ENCODE assay signal across 11 cellular contexts in the genomic region with DNA sequence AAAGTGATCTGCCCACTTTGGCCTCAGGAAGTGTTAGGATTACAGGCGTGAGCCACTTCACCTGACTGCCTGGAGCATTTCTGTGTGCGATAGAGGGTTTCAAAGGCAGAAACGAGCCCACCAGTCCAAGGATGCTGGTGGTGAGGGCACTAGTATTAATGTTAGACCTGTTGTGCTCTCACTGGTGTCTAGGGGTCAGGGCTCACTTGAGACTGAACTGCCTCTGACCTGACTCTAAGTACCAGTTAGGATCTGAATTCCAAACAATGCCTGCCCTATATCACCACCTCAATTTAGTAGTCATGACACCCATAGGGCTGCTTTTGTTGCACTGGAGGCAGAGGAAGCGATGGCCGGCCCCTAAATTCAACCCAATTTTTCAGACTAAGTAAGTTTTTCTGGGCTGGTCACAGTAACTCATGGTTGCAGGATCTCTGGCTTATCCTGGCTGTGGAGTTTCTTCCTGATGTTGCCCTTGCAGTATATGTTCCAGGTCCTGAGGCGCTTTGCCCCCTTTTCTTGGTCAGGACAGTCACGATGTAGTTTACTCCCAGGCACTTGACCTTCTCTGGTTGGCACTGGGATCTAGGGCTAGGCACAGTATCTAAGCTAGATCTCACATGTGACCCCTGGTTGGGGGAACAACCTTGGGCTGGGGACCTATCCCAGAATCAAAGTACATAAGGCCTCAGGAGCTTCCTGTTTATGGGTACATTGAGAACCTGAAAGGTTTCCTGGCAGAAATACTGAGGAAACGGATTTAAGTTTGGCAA. TPM values are rescaled to one million over a fixed set of nuclear protein-coding genes. Genes with fewer than 3 reads are reported as not detected.
A peak's percentile ranks its signal among the peaks of the same experiment; 100 is the strongest.
DNase-seq lines count a peak whose midpoint lies in the region; ATAC-seq and TF ChIP-seq lines count a peak whose summit lies in the region.
"Had no signal": no experiment of that assay in that cellular context is flagged by ENCODE, and none has a peak within 500 bp of the region (broad histone marks: within the 10 kb centered on the region; RNA-seq: fewer than 3 reads in every experiment).

No MANE protein-coding gene starts in this region.

- no peaks in the 10 kb centered on the region for H3K9me3 Mint-ChIP-seq in activated CD4-positive, alpha-beta T cell treated with anti-CD3 and anti-CD28 coated beads, Interleukin-2, amount 10 ng/mL, durations not matched to agents 7 days and 5 days
- H3K9me3 Mint-ChIP-seq in effector memory CD8-positive, alpha-beta T cell: no peaks in the 10 kb centered on the region

- no peaks in the 10 kb centered on the region for H3K27me3 Mint-ChIP-seq in activated CD4-positive, alpha-beta T cell treated with anti-CD3 and anti-CD28 coated beads, Interleukin-2, amount 10 ng/mL, durations not matched to agents 7 days and 5 days
- H3K27me3 Mint-ChIP-seq in effector memory CD8-positive, alpha-beta T cell: no peaks in the 10 kb centered on the region

- no peak for TF ChIP-seq CTCF in LNCaP clone FGC (IDR thresholded peaks at IDR 0.05; ENCODE audit: control insufficient read depth, extremely low read depth, insufficient read depth)
- no peak for TF ChIP-seq CTCF in gastrocnemius medialis (IDR thresholded peaks at IDR 0.05 in 4 of 5, conservative IDR thresholded peaks at IDR 0.05 in 1 of 5)

- no peaks in the 10 kb centered on the region for H3K27me3 ChIP-seq in gastrocnemius medialis

- intact Hi-C loops in gastrocnemius medialis (cut with DNase I; ENCODE audit: low total_unique reads): no loop called here

- H3K4me1 Mint-ChIP-seq in activated CD4-positive, alpha-beta T cell treated with anti-CD3 and anti-CD28 coated beads, Interleukin-2, amount 10 ng/mL, durations not matched to agents 7 days and 5 days: no peaks in the 10 kb centered on the region
- H3K4me1 Mint-ChIP-seq in effector memory CD8-positive, alpha-beta T cell (ENCODE audit: low read depth in 2 of 2): peaks cover 0 to 3% of the 10 kb centered on the region in 2 donors

- ATAC-seq in effector memory CD8-positive, alpha-beta T cell (replicated peaks): no peak
- ATAC-seq in gastrocnemius medialis (peak; percentile 21 to 30), GM19397 (IDR thresholded peaks at IDR 0.05; ENCODE audit: unreplicated experiment) (no peak), GM21526 (IDR thresholded peaks at IDR 0.05; ENCODE audit: low FRiP score, unreplicated experiment) (no peak)
- ATAC-seq: PC-3 had no signal

- peaks cover 0 to 59% of the 10 kb centered on the region in 2 donors for H3K36me3 ChIP-seq in gastrocnemius medialis

- H3K4me1 ChIP-seq in gastrocnemius medialis: peaks cover 0 to 21% of the 10 kb centered on the region in 2 donors

- H3K4me3 ChIP-seq in LNCaP clone FGC (ENCODE audit: low read depth, low read length) (no peak overlapping the region), gastrocnemius medialis (no peak overlapping the region)

- peaks cover 43% of the 10 kb centered on the region for H3K36me3 Mint-ChIP-seq in activated CD4-positive, alpha-beta T cell treated with anti-CD3 and anti-CD28 coated beads, Interleukin-2, amount 10 ng/mL, durations not matched to agents 7 days and 5 days (ENCODE audit: low read depth)
- H3K36me3 Mint-ChIP-seq in effector memory CD8-positive, alpha-beta T cell (ENCODE audit: insufficient read depth): peaks cover 54% of the 10 kb centered on the region

- H3K9me3 ChIP-seq in gastrocnemius medialis: no peaks in the 10 kb centered on the region

- H3K27ac ChIP-seq in gastrocnemius medialis: peak overlapping the region; percentile 44 to 79 (median 70)

- POLR2A ChIA-PET in activated CD4-positive, alpha-beta T cell treated with anti-CD3 and anti-CD28 coated beads, Interleukin-2, amount 10 ng/mL, durations not matched to agents 7 days and 5 days (lab: Charles Lee): interaction anchor here (0.7 kb wide), 1 partner anchor 36 kb away, joined by 3 read pairs; no protein-coding TSS in a partner anchor

- CTCF ChIA-PET in activated CD4-positive, alpha-beta T cell treated with anti-CD3 and anti-CD28 coated beads, Interleukin-2, amount 10 ng/mL, durations not matched to agents 7 days and 5 days (lab: Charles Lee): interaction anchor here (1.3 kb wide), 1 partner anchor 10 kb away, joined by 3 read pairs; no protein-coding TSS in a partner anchor

- DNase-seq in activated CD4-positive, alpha-beta T cell treated with anti-CD3 and anti-CD28 coated beads, Interleukin-2, amount 10 ng/mL, durations not matched to agents 7 days and 5 days: no peak
- no peak for DNase-seq in activated CD4-positive, alpha-beta T cell treated with anti-CD3 and anti-CD28 coated beads for 1 hour
- DNase-seq in LNCaP clone FGC (ENCODE audit: low read depth) (peak; percentile 57), gastrocnemius medialis (no peak), NCI-H2171 (lab: John Stamatoyannopoulos, UW) (no peak)
- DNase-seq in effector memory CD8-positive, alpha-beta T cell: no peak
- DNase-seq: NCI-H2081; PC-3; stimulated activated CD4-positive, alpha-beta T cell treated with anti-CD3 and anti-CD28 coated beads, Interleukin-4, amount 100 ng/mL, for 1 hour had no signal

- peak overlapping the region; percentile 74 for H3K27ac Mint-ChIP-seq in activated CD4-positive, alpha-beta T cell treated with anti-CD3 and anti-CD28 coated beads, Interleukin-2, amount 10 ng/mL, durations not matched to agents 7 days and 5 days
- peak overlapping the region; percentile 32 to 68 for H3K27ac Mint-ChIP-seq in effector memory CD8-positive, alpha-beta T cell

- in situ Hi-C loops in gastrocnemius medialis (cut with MboI; ENCODE audit: low sequenced_read_pairs in 4 of 4): no loop called here

- TF ChIP-seq POLR2A in gastrocnemius medialis (IDR thresholded peaks at IDR 0.05): no peak

- H3K4me3 Mint-ChIP-seq in activated CD4-positive, alpha-beta T cell treated with anti-CD3 and anti-CD28 coated beads, Interleukin-2, amount 10 ng/mL, durations not matched to agents 7 days and 5 days: no peak overlapping the region
- H3K4me3 Mint-ChIP-seq in effector memory CD8-positive, alpha-beta T cell: no peak overlapping the region

RNA-seq across cellular contexts. Expression of gene CCDC17, which starts 4.5 kb away (rescaled TPM):
- 1 to 10 TPM; 2.3 to 3.3 TPM for total RNA-seq in activated CD4-positive, alpha-beta T cell treated with anti-CD3 and anti-CD28 coated beads, Interleukin-2, amount 10 ng/mL, durations not matched to agents 7 days and 5 days
- 1 to 10 TPM in 2 of 4 donors, under 1 TPM in 2; 0.12 to 6.9 (median 0.60) TPM for total RNA-seq in gastrocnemius medialis

RNA-seq across cellular contexts. Expression of gene NASP, which starts 35.5 kb away (rescaled TPM):
- total RNA-seq in activated CD4-positive, alpha-beta T cell treated with anti-CD3 and anti-CD28 coated beads, Interleukin-2, amount 10 ng/mL, durations not matched to agents 7 days and 5 days: 100 to 1,000 TPM; 193 to 198 TPM
- total RNA-seq in gastrocnemius medialis: 10 to 100 TPM; 25.5 to 32.7 (median 27.3) TPM

Comparison
In these comparisons a context has a peak if more than half of its experiments do, and no peak if none do; other contexts are left out.
1. ATAC-seq: peak in gastrocnemius medialis (2 of 2); none in effector memory CD8-positive, alpha-beta T cell (single experiment), GM19397 (single experiment) and GM21526 (single experiment).
2. RNA of gene NASP, which starts 35.5 kb away (total RNA-seq): 193 to 198 TPM in activated CD4-positive, alpha-beta T cell treated with anti-CD3 and anti-CD28 coated beads, Interleukin-2, amount 10 ng/mL, durations not matched to agents 7 days and 5 days; 25.5 to 32.7 TPM in gastrocnemius medialis; every median in the first group is over 4 times any median in the second.